In the genomic region with DNA sequence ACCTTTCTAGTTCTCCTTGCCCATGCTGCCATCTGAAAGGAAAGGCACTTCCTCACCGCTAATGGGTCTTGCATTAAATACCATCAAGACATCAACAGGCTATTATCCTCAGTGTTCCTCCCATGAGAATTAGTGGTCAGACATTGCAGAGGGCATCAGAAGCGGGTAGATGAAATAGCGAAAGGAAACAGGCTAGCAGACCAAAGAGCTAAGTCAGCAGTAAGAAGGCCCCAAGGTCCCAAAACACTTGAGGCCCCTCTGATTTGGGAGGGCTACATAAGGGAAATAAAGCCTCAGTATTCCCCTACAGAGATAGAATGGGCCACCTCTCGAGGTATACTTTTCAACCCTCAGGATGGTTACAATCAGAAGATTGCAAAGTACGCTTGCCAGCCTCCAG, we compare ENCODE assay signal across 20 cellular contexts. TPM values are rescaled to one million over a fixed set of nuclear protein-coding genes. Genes with fewer than 3 reads are reported as not detected.
DNase-seq lines count a peak whose midpoint lies in the region; ATAC-seq, FAIRE-seq and TF ChIP-seq lines count a peak whose summit lies in the region.
"Had no signal": no experiment of that assay in that cellular context is flagged by ENCODE, and none has a peak within 500 bp of the region (broad histone marks: within the 10 kb centered on the region; RNA-seq: fewer than 3 reads in every experiment).

No MANE protein-coding gene starts in this region.

- TF ChIP-seq RAD21 in A549 (conservative IDR thresholded peaks at IDR 0.05 in 1 of 2, IDR thresholded peaks at IDR 0.05 in 1 of 2) (no peak), K562 (CRISPR knock-in tag; conservative IDR thresholded peaks at IDR 0.05 in 1 of 2, IDR thresholded peaks at IDR 0.05 in 1 of 2) (no peak)

- no peaks in the 10 kb centered on the region for H3K79me2 ChIP-seq in K562 (ENCODE audit: control insufficient read depth, insufficient read depth, low read length)

- no peak for TF ChIP-seq POLR2A in A549 (IDR thresholded peaks at IDR 0.05; ENCODE audit: low read length)
- no peak for TF ChIP-seq POLR2A in K562 (conservative IDR thresholded peaks at IDR 0.05)

- in situ Hi-C loops in K562 (cut with MboI): no loop called here

- H3K4me3 ChIP-seq in A549 (no peak overlapping the region), BLaER1 (no peak overlapping the region), K562 (no peak overlapping the region)

- H3K4me1 ChIP-seq in A549: no peaks in the 10 kb centered on the region
- peaks cover 13% of the 10 kb centered on the region for H3K4me1 ChIP-seq in BLaER1
- no peaks in the 10 kb centered on the region for H3K4me1 ChIP-seq in K562 (replicated peaks in 1 of 2; ENCODE audit: control insufficient read depth in 2 of 2, insufficient read depth in 2 of 2, low read length in 2 of 2)
- H3K4me1 ChIP-seq: Caco-2 had no signal

- H4K20me1 ChIP-seq in BLaER1 (no peaks in the 10 kb centered on the region), K562 (replicated peaks; ENCODE audit: control insufficient read depth, insufficient read depth, low read length) (no peaks in the 10 kb centered on the region)

- POLR2A ChIA-PET in A549 (lab: Yijun Ruan, JAX) (no interaction called here), K562 (lab: Yijun Ruan, JAX) (interaction anchor here (0.7 to 1.6 kb wide), 2 partner anchors 9 to 15 kb away, joined by 3 read pairs; no protein-coding TSS in a partner anchor)

- H3K4me2 ChIP-seq in A549 (no peak overlapping the region), BLaER1 (peak overlapping the region; percentile 23), K562 (ENCODE audit: insufficient read depth, low read length) (no peak overlapping the region)

- no peak for FAIRE-seq in A549 (lab: Jason Lieb, UNC)
- FAIRE-seq in K562 (lab: Jason Lieb, UNC): no peak
- FAIRE-seq: A204.1, D721Med, G401.6, GM12891, GM19239 had no signal

- intact Hi-C loops in K562 (cut with micrococcal nuclease): no loop called here

- TF ChIP-seq CTCF in A549 (IDR thresholded peaks at IDR 0.05) (no peak), K562 (IDR thresholded peaks at IDR 0.05 in 2 of 3, conservative IDR thresholded peaks at IDR 0.05 in 1 of 3; ENCODE audit: insufficient read depth in 2 of 3, low read depth in 1 of 3, low read length in 3 of 3) (no peak)

- DNase-seq in A549 (ENCODE audit: low read depth in 1 of 2, low spot score in 1 of 2): no peak
- no peak for DNase-seq in K562 (ENCODE audit: extremely low read depth in 1 of 4, low spot score in 3 of 4)
- DNase-seq in NOMO-1 (lab: John Stamatoyannopoulos, UW; ENCODE audit: unreplicated experiment in 2 of 2): no peak
- DNase-seq in T-helper 2 cell: no peak
- DNase-seq: 8988T; AML-193; Caco-2; Calu3; CD4-positive, alpha-beta T cell; CD8-positive, alpha-beta T cell; DMS79 treated with DMSO at 0.1 percent for 48 hours; GF-D8 had no signal

- H3K9me3 ChIP-seq in A549 (peaks cover 20% of the 10 kb centered on the region), BLaER1 (peaks cover 76% of the 10 kb centered on the region), K562 (replicated peaks; ENCODE audit: control insufficient read depth, insufficient read depth, low read depth, low read length) (peaks cover 14% of the 10 kb centered on the region; the same call in 1 of the 2 replicates)

- BruUV-seq in K562 (replicated peaks; lab: Mats Ljungman, UMichigan): no TSS peak

- no peaks in the 10 kb centered on the region for H3K27me3 ChIP-seq in BLaER1
- no peaks in the 10 kb centered on the region for H3K27me3 ChIP-seq in K562 (ENCODE audit: control insufficient read depth in 2 of 2, insufficient read depth in 2 of 2, low read length in 2 of 2)

- H2AFZ ChIP-seq in K562 (ENCODE audit: low read depth, low read length): no peak overlapping the region

- no peak overlapping the region for H3K27ac ChIP-seq in A549
- no peak overlapping the region for H3K27ac ChIP-seq in BLaER1
- H3K27ac ChIP-seq in K562 (ENCODE audit: extremely low read depth, low read depth, low read length): no peak overlapping the region
- H3K27ac ChIP-seq: C4-2B had no signal

- TF ChIP-seq EP300 in A549 (IDR thresholded peaks at IDR 0.05): no peak
- no peak for TF ChIP-seq EP300 in K562 (IDR thresholded peaks at IDR 0.05; ENCODE audit: low read length)

- H3K9ac ChIP-seq in BLaER1 (no peak overlapping the region), K562 (ENCODE audit: insufficient read depth in 1 of 2, low read depth in 2 of 2, low read length in 2 of 2) (no peak overlapping the region)

- WGBS in A549 (ENCODE audit: missing lambda C conversion rate): 82% methylated on average over 5 of the region's 5 CpGs
- 93% methylated on average over 5 of the region's 5 CpGs for WGBS in K562 (ENCODE audit: insufficient coverage, low coverage, missing lambda C conversion rate)

- 0 out of 2 replicates have a peak, but pooled peaks cover 13% of the 10 kb centered on the region for H3K36me3 ChIP-seq in BLaER1
- peaks cover 95% of the 10 kb centered on the region for H3K36me3 ChIP-seq in K562 (ENCODE audit: control insufficient read depth, insufficient read depth, low read length)

- no peak for ATAC-seq in A549
- no peak for ATAC-seq in K562
- ATAC-seq: CD8-positive, alpha-beta T cell had no signal

- H3K9me1 ChIP-seq in K562 (ENCODE audit: control insufficient read depth, insufficient read depth, low read length): no peaks in the 10 kb centered on the region

- CTCF ChIA-PET in A549 (lab: Yijun Ruan, JAX): interaction anchor here (0.6 to 21.5 kb wide), 3 partner anchors 8 to 138 kb away, joined by 3 to 1119 read pairs (median 18); no protein-coding TSS in a partner anchor
- CTCF ChIA-PET in K562 (lab: Yijun Ruan, JAX; ENCODE audit: low intra/inter-chr PET ratio): no interaction called here

TF ChIP-seq in A549, 52 proteins besides CTCF, POLR2A, EP300 and RAD21 (continues in another document):
- TF ChIP-seq MAFK (IDR thresholded peaks at IDR 0.05; ENCODE audit: partially characterized antibody) (peak; percentile 18), ZFP36 (IDR thresholded peaks at IDR 0.05; ENCODE audit: borderline replicate concordance, partially characterized antibody) (no peak)

TF ChIP-seq in K562, 482 proteins besides CTCF, POLR2A, EP300 and RAD21:
- TF ChIP-seq CSDE1 (IDR thresholded peaks at IDR 0.05) (no peak), MAFF (IDR thresholded peaks at IDR 0.05; ENCODE audit: low read length) (peak; percentile 16; the same call in 1 of the 2 replicates)

RNA-seq across cellular contexts. Expression of a gene that starts 12.9 kb away (rescaled TPM):
- polyA plus RNA-seq in A549 (2011; rRNA removed): 0.18 and 0.29 TPM in 2 replicates
- 0.28 and 0.54 TPM in 2 replicates for polyA plus RNA-seq in A549 (2012; cell fraction: cytosol; rRNA removed)
- 0.71 and 0.89 TPM in 2 replicates for polyA plus RNA-seq in A549 (2012; cell fraction: nucleus; rRNA removed)
- polyA plus RNA-seq in A549 (2017; fragmentation: RNase III; extraction: RNeasy Plus Mini Kit Qiagen cat#74134 plus additional on column Dnase treatment): 0.41 to 0.69 TPM (median 0.53 TPM) in 3 replicates
- polyA minus RNA-seq in A549 (2011; rRNA and poly(A)+ RNA removed): 0.58 and 0.63 TPM in 2 replicates
- total RNA-seq in K562 (2011; cell fraction: chromatin; rRNA removed; ENCODE audit: low replicate concordance): 2.1 and 9.1 TPM in 2 replicates
- total RNA-seq in K562 (2011; cell fraction: nucleolus; rRNA removed): 11.7 and 13.2 TPM in 2 replicates
- total RNA-seq in K562 (2011; cell fraction: nucleoplasm; rRNA removed): 5.3 and 6.8 TPM in 2 replicates
- 1.6 and 2.7 TPM in 2 replicates for total RNA-seq in K562 (2014; rRNA removed)
- total RNA-seq in K562 (2014; rRNA removed; fragmentation: Illumina TruSeq; extraction: Trizol): 0.41 and 0.62 TPM in 2 replicates
- total RNA-seq in K562 (2015; rRNA removed; fragmentation: Illumina TruSeq; extraction: Trizol): 0.54 and 0.60 TPM in 2 replicates
- 3.3 and 3.7 TPM in 2 replicates for total RNA-seq in K562 (2021)
- polyA plus RNA-seq in K562 (2011; rRNA removed): 0.85 and 1.8 TPM in 2 replicates
- polyA plus RNA-seq in K562 (2011; cell fraction: cytosol; rRNA removed): 1.7 and 2.6 TPM in 2 replicates
- polyA plus RNA-seq in K562 (2011; cell fraction: nucleus; rRNA removed): 2.1 and 2.6 TPM in 2 replicates
- polyA plus RNA-seq in K562 (2012): 1.5 and 4.7 TPM in 2 replicates
- polyA plus RNA-seq in K562 (2014; fragmentation: Illumina TruSeq; extraction: Trizol): 1.4 and 3.1 TPM in 2 replicates
- not detected for polyA plus RNA-seq in K562 (2014; fragmentation: Nextera tagmentation; extraction: Ambion mirVana)
- polyA plus RNA-seq in K562 (2014; rRNA removed): 0.86 and 2.7 TPM in 2 replicates
- 1.2 and 2.7 TPM in 2 replicates for polyA minus RNA-seq in K562 (2011; rRNA and poly(A)+ RNA removed)
- 5.3 and 5.6 TPM in 2 replicates for polyA minus RNA-seq in K562 (2011; cell fraction: cytosol; rRNA and poly(A)+ RNA removed)
- 2.1 and 3.0 TPM in 2 replicates for polyA minus RNA-seq in K562 (2011; cell fraction: nucleus; rRNA and poly(A)+ RNA removed)
- polyA plus RNA-seq: BJ had no signal

RNA-seq across cellular contexts. Expression of a gene that starts 23.9 kb away (rescaled TPM):
- 2.4 and 3.3 TPM in 2 replicates for polyA plus RNA-seq in A549 (2011; rRNA removed)
- polyA plus RNA-seq in A549 (2012; cell fraction: cytosol; rRNA removed): 0.20 and 0.25 TPM in 2 replicates
- polyA plus RNA-seq in A549 (2012; cell fraction: nucleus; rRNA removed): 0.62 and 0.86 TPM in 2 replicates
- polyA plus RNA-seq in A549 (2017; fragmentation: RNase III; extraction: RNeasy Plus Mini Kit Qiagen cat#74134 plus additional on column Dnase treatment): 1.1 to 1.4 TPM (median 1.3 TPM) in 3 replicates
- polyA minus RNA-seq in A549 (2011; rRNA and poly(A)+ RNA removed): 5.1 and 5.8 TPM in 2 replicates
- 39.2 and 56.4 TPM in 2 replicates for total RNA-seq in K562 (2011; cell fraction: chromatin; rRNA removed; ENCODE audit: low replicate concordance)
- total RNA-seq in K562 (2011; cell fraction: nucleolus; rRNA removed): 30.5 and 32.8 TPM in 2 replicates
- 52.4 and 80.8 TPM in 2 replicates for total RNA-seq in K562 (2011; cell fraction: nucleoplasm; rRNA removed)
- 23.7 and 28.4 TPM in 2 replicates for total RNA-seq in K562 (2014; rRNA removed)
- 39.8 and 45.1 TPM in 2 replicates for total RNA-seq in K562 (2014; rRNA removed; fragmentation: Illumina TruSeq; extraction: Trizol)
- total RNA-seq in K562 (2015; rRNA removed; fragmentation: Illumina TruSeq; extraction: Trizol): 36.2 and 38.1 TPM in 2 replicates
- 31.5 and 32.4 TPM in 2 replicates for total RNA-seq in K562 (2021)
- polyA plus RNA-seq in K562 (2011; rRNA removed): 21.5 and 25.1 TPM in 2 replicates
- 10.8 and 15.1 TPM in 2 replicates for polyA plus RNA-seq in K562 (2011; cell fraction: cytosol; rRNA removed)
- polyA plus RNA-seq in K562 (2011; cell fraction: nucleus; rRNA removed): 19.9 and 26.2 TPM in 2 replicates
- 8.6 and 13.8 TPM in 2 replicates for polyA plus RNA-seq in K562 (2012)
- polyA plus RNA-seq in K562 (2014; fragmentation: Illumina TruSeq; extraction: Trizol): 30.8 and 33.8 TPM in 2 replicates
- 1 to 10 TPM; 4.1 to 6.6 TPM for polyA plus RNA-seq in K562 (2014; fragmentation: Nextera tagmentation; extraction: Ambion mirVana)
- polyA plus RNA-seq in K562 (2014; rRNA removed): 13.8 and 17.3 TPM in 2 replicates
- polyA minus RNA-seq in K562 (2011; rRNA and poly(A)+ RNA removed): 59.3 and 62.8 TPM in 2 replicates
- polyA minus RNA-seq in K562 (2011; cell fraction: cytosol; rRNA and poly(A)+ RNA removed): 33.5 and 36.6 TPM in 2 replicates
- polyA minus RNA-seq in K562 (2011; cell fraction: nucleus; rRNA and poly(A)+ RNA removed): 14.7 and 24.0 TPM in 2 replicates
